In genomic region chr12:65891987-65892481, GRCh38 we compare ENCODE assay signal across 8 cellular contexts.
A peak's percentile ranks its signal among the peaks of the same experiment; 100 is the strongest.
DNase-seq lines count a peak whose midpoint lies in the region; ATAC-seq and TF ChIP-seq lines count a peak whose summit lies in the region.

No MANE protein-coding gene starts in this region.

- no peak for TF ChIP-seq POLR2A in HCT116 (IDR thresholded peaks at IDR 0.05; ENCODE audit: borderline replicate concordance, extremely low read depth, insufficient read depth, insufficient read length)

- ATAC-seq in HCT116, result peak; percentile 68
- ATAC-seq in HG03432 (IDR thresholded peaks at IDR 0.05; ENCODE audit: unreplicated experiment), result no peak
- ATAC-seq in activated CD4-positive, alpha-beta T cell treated with anti-CD3 and anti-CD28 coated beads for 36 hours, result no peak

- TF ChIP-seq CTCF in HCT116 (IDR thresholded peaks at IDR 0.05 in 2 of 3, conservative IDR thresholded peaks at IDR 0.05 in 1 of 3; ENCODE audit: borderline replicate concordance in 1 of 3, insufficient read depth in 1 of 3, low read depth in 2 of 3, low read length in 2 of 3), result no peak

- POLR2A ChIA-PET in HCT116 (lab: Charles Lee), result no interaction called here
- POLR2A ChIA-PET in activated CD4-positive, alpha-beta T cell treated with anti-CD3 and anti-CD28 coated beads for 36 hours (lab: Charles Lee), result no interaction called here

- H3K4me1 ChIP-seq in HCT116 (ENCODE audit: control insufficient read depth in 1 of 2, insufficient read depth in 2 of 2, low read length in 2 of 2) (peaks cover 96 to 98% of the 10 kb centered on the region in 2 experiments), stomach smooth muscle (ENCODE audit: control insufficient read depth, insufficient read depth, low read length) (peaks cover 19% of the 10 kb centered on the region)

- H3K4me3 Mint-ChIP-seq in activated CD4-positive, alpha-beta T cell treated with anti-CD3 and anti-CD28 coated beads for 36 hours, result no peak overlapping the region

- H3K9me3 Mint-ChIP-seq in activated CD4-positive, alpha-beta T cell treated with anti-CD3 and anti-CD28 coated beads for 36 hours (ENCODE audit: low read depth), result no peaks in the 10 kb centered on the region

- DNase-seq in HCT116 (ENCODE audit: low read depth, low spot score) (peak; percentile 80), astrocyte of the hippocampus (ENCODE audit: low read depth, low spot score) (peak; percentile 97), islet precursor cell (peak; percentile 86), activated T-cell treated with anti-CD3 and anti-CD28 coated beads for 4 hours (no peak), OCI-M2 (lab: John Stamatoyannopoulos, UW; ENCODE audit: unreplicated experiment) (no peak)
- DNase-seq in activated CD4-positive, alpha-beta T cell treated with anti-CD3 and anti-CD28 coated beads for 36 hours, result no peak

- peak overlapping the region; percentile 59 for H3K4me2 ChIP-seq in HCT116 (ENCODE audit: low read length)

- no peaks in the 10 kb centered on the region for H3K9me2 ChIP-seq in HCT116 (ENCODE audit: insufficient read depth)

- CTCF ChIA-PET in HCT116 (lab: Charles Lee), result no interaction called here
- CTCF ChIA-PET in activated CD4-positive, alpha-beta T cell treated with anti-CD3 and anti-CD28 coated beads for 36 hours (lab: Charles Lee), result no interaction called here

- peak; percentile 26; the same call in 1 of the 2 replicates for TF ChIP-seq RAD21 in HCT116 (IDR thresholded peaks at IDR 0.05; ENCODE audit: low read depth)

- no peaks in the 10 kb centered on the region for H3K36me3 ChIP-seq in HCT116 (ENCODE audit: control insufficient read depth in 1 of 2, insufficient read depth in 2 of 2, low read length in 2 of 2)
- no peaks in the 10 kb centered on the region for H3K36me3 ChIP-seq in stomach smooth muscle (ENCODE audit: control insufficient read depth in 2 of 2, insufficient read depth in 2 of 2, low read length in 2 of 2)

- H3K4me3 ChIP-seq in HCT116 (replicated peaks in 1 of 2; ENCODE audit: low read depth in 1 of 2, low read length in 2 of 2) (peak overlapping the region in 1 of 2 experiments; percentile 10; a peak in 1 of 4 replicates), stomach smooth muscle (ENCODE audit: low read length in 2 of 2) (peak overlapping the region; percentile 36 to 44)

- intact Hi-C loops in HCT116 (cut with micrococcal nuclease), result no loop called here
- intact Hi-C loops in activated CD4-positive, alpha-beta T cell treated with anti-CD3 and anti-CD28 coated beads for 36 hours (cut with DNase I, micrococcal nuclease), result no loop called here

- H2AFZ ChIP-seq in HCT116 (ENCODE audit: low read depth, low read length, poor library complexity, severe bottlenecking), result no peak overlapping the region

- H3K27me3 Mint-ChIP-seq in activated CD4-positive, alpha-beta T cell treated with anti-CD3 and anti-CD28 coated beads for 36 hours, result peaks cover 16% of the 10 kb centered on the region

- no peaks in the 10 kb centered on the region for H3K4me1 Mint-ChIP-seq in activated CD4-positive, alpha-beta T cell treated with anti-CD3 and anti-CD28 coated beads for 36 hours

- H3K9ac ChIP-seq in HCT116 (ENCODE audit: low read length) (peak overlapping the region; percentile 53), stomach smooth muscle (ENCODE audit: low read length in 2 of 2) (no peak overlapping the region)

- H3K27me3 ChIP-seq in HCT116 (ENCODE audit: insufficient read depth, low read length) (no peaks in the 10 kb centered on the region), stomach smooth muscle (ENCODE audit: control insufficient read depth in 1 of 2, insufficient read depth in 2 of 2, low read length in 2 of 2) (no peaks in the 10 kb centered on the region)

- H3K36me3 Mint-ChIP-seq in activated CD4-positive, alpha-beta T cell treated with anti-CD3 and anti-CD28 coated beads for 36 hours (ENCODE audit: low read depth), result no peaks in the 10 kb centered on the region

- BruUV-seq in HCT116 (replicated peaks; lab: Mats Ljungman, UMichigan), result no TSS peak

- H4K20me1 ChIP-seq in HCT116 (ENCODE audit: insufficient read depth), result no peaks in the 10 kb centered on the region

- no peaks in the 10 kb centered on the region for H3K9me3 ChIP-seq in HCT116 (ENCODE audit: control insufficient read depth in 1 of 2, insufficient read depth in 1 of 2, low read depth in 1 of 2, low read length in 2 of 2)
- no peaks in the 10 kb centered on the region for H3K9me3 ChIP-seq in stomach smooth muscle (ENCODE audit: control insufficient read depth in 2 of 2, low read length in 2 of 2)

- H3K27ac ChIP-seq in HCT116 (ENCODE audit: low read depth, low read length), result peak overlapping the region; percentile 83
- peak overlapping the region; percentile 13 for H3K27ac ChIP-seq in stomach smooth muscle (ENCODE audit: low read length)

- H3K79me2 ChIP-seq in HCT116 (ENCODE audit: insufficient read depth, low read length), result peaks cover 99% of the 10 kb centered on the region

- H3K27ac Mint-ChIP-seq in activated CD4-positive, alpha-beta T cell treated with anti-CD3 and anti-CD28 coated beads for 36 hours, result no peak overlapping the region

- RAD21 ChIA-PET in HCT116 (lab: Charles Lee; ENCODE audit: low non-redundant PET in 1 of 2, low total read pairs in 2 of 2, uncharacterized antibody in 2 of 2, unreplicated experiment in 2 of 2), result no interaction called here

TF ChIP-seq in HCT116, 20 proteins besides CTCF, POLR2A, EP300 and RAD21:
- TF ChIP-seq MAX (IDR thresholded peaks at IDR 0.05), result peak; percentile 78
- peak; percentile 79 for TF ChIP-seq JUND (IDR thresholded peaks at IDR 0.05)
- peak; percentile 51; the same call in 1 of the 2 replicates for TF ChIP-seq SRF (IDR thresholded peaks at IDR 0.05; ENCODE audit: low read depth)
- no peak for TF ChIP-seq YY1 (IDR thresholded peaks at IDR 0.05; ENCODE audit: extremely low read depth, insufficient replicate concordance, low read depth, low read length)
- peak; percentile 84 for TF ChIP-seq SP1 (IDR thresholded peaks at IDR 0.05; ENCODE audit: low read depth)
- peak; percentile 73 for TF ChIP-seq FOSL1 (IDR thresholded peaks at IDR 0.05; ENCODE audit: low read depth)
- no peak for TF ChIP-seq REST (IDR thresholded peaks at IDR 0.05; ENCODE audit: low read depth)
- TF ChIP-seq TCF7L2 (IDR thresholded peaks at IDR 0.05; ENCODE audit: borderline replicate concordance, extremely low read depth, insufficient read depth, insufficient read length), result peak; percentile 48
- TF ChIP-seq SIN3A (IDR thresholded peaks at IDR 0.05; ENCODE audit: low read depth), result peak; percentile 70
- TF ChIP-seq CEBPB (IDR thresholded peaks at IDR 0.05; ENCODE audit: low read depth), result no peak; the same call in 1 of the 2 replicates
- TF ChIP-seq CBX3 (IDR thresholded peaks at IDR 0.05; ENCODE audit: low read depth), result peak; percentile 66; the same call in 1 of the 2 replicates
- no peak for TF ChIP-seq ZNF274 (IDR thresholded peaks at IDR 0.05; ENCODE audit: low read depth, low read length)
- TF ChIP-seq POLR2AphosphoS5 (IDR thresholded peaks at IDR 0.05; ENCODE audit: low read depth, low read length), result peak; percentile 59
TF ChIP-seq in HCT116: peak in this region for 9.

Comparison
In these comparisons a context has a peak if more than half of its experiments do, and no peak if none do; other contexts are left out.
1. DNase-seq: peak in HCT116 (single experiment), astrocyte of the hippocampus (single experiment) and islet precursor cell (single experiment); none in activated T-cell treated with anti-CD3 and anti-CD28 coated beads for 4 hours (single experiment), OCI-M2 (single experiment) and activated CD4-positive, alpha-beta T cell treated with anti-CD3 and anti-CD28 coated beads for 36 hours (single experiment).